ENCODE assay signal across 21 cellular contexts in the genomic region with DNA sequence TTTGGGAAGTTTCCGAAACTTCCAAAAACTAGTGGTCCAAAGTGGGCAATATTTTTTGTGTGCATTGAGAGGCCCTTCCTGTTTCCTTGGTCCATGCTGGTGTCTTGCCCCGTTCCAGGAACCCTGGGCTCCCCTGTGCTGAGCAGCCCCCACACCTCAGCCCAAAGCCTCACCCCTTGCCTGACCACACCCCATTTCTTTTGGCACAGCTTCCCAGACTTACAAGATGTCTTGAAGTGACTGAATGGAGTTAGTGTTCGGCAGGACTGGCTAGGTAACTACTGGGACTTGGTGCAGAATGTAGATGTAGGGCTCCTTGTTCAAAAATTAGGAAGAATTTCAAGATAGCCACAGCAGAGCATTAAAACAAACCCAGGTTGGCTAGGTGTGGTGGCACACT.
DNase-seq lines count a peak whose midpoint lies in the region; ATAC-seq and TF ChIP-seq lines count a peak whose summit lies in the region.
"Had no signal": no experiment of that assay in that cellular context is flagged by ENCODE, and none has a peak within 500 bp of the region (broad histone marks: within the 10 kb centered on the region; RNA-seq: fewer than 3 reads in every experiment).

No MANE protein-coding gene starts in this region.

- H3K27me3 ChIP-seq in GM23248 (replicated peaks; ENCODE audit: insufficient read depth), result no peaks in the 10 kb centered on the region
- H3K27me3 ChIP-seq in brain microvascular endothelial cell (replicated peaks), result no peaks in the 10 kb centered on the region
- no peaks in the 10 kb centered on the region for H3K27me3 ChIP-seq in left lung
- H3K27me3 ChIP-seq: heart right ventricle had no signal

- ATAC-seq in left lung (peak; percentile 29), GM19351 (IDR thresholded peaks at IDR 0.05; ENCODE audit: unreplicated experiment) (no peak)
- ATAC-seq: HCT116, sciatic nerve had no signal

- H3K27ac ChIP-seq in GM23248, result peak overlapping the region; percentile 92
- peak overlapping the region; percentile 92 for H3K27ac ChIP-seq in brain microvascular endothelial cell
- H3K27ac ChIP-seq in left lung, result peak overlapping the region in 1 of 2 donors; percentile 18
- H3K27ac ChIP-seq in skin epidermis, result peak overlapping the region in 13 of 21 experiments; percentile 5 to 84 (median 46)

- peaks cover 37% of the 10 kb centered on the region for H3F3A ChIP-seq in GM23248 (ENCODE audit: insufficient read depth)

- H3K79me2 ChIP-seq in GM23248 (ENCODE audit: insufficient read depth), result peaks cover 79% of the 10 kb centered on the region

- peak overlapping the region; percentile 73 for H3K9ac ChIP-seq in GM23248

- H3K36me3 ChIP-seq in GM23248 (ENCODE audit: low read depth), result no peaks in the 10 kb centered on the region
- no peaks in the 10 kb centered on the region for H3K36me3 ChIP-seq in brain microvascular endothelial cell (replicated peaks)
- H3K36me3 ChIP-seq in left lung, result no peaks in the 10 kb centered on the region

- H3K4me1 ChIP-seq in GM23248 (ENCODE audit: insufficient read depth) (peaks cover 41% of the 10 kb centered on the region), left lung (peaks cover 15 to 56% of the 10 kb centered on the region in 2 donors)

- H3K9me2 ChIP-seq in GM23248 (ENCODE audit: insufficient read depth), result no peaks in the 10 kb centered on the region

- H4K20me1 ChIP-seq in GM23248 (ENCODE audit: insufficient read depth), result no peaks in the 10 kb centered on the region

- 80 to 91% methylated on average over 3 of the region's 3 CpGs for WGBS in GM23248 (ENCODE audit: low coverage in 1 of 2, low lambda C conversion rate in 2 of 2, missing lambda C conversion rate in 2 of 2), 2 experiments

- TF ChIP-seq CTCF in brain microvascular endothelial cell (IDR thresholded peaks at IDR 0.05; ENCODE audit: low read depth, low read length, missing control alignments) (no peak), left lung (IDR thresholded peaks at IDR 0.05) (no peak)

- intact Hi-C loops in left lung (cut with DNase I), result no loop called here

- H3K4me3 ChIP-seq in GM23248 (no peak overlapping the region), brain microvascular endothelial cell (ENCODE audit: low read depth, low read length) (no peak overlapping the region), left lung (no peak overlapping the region), skin epidermis (no peak overlapping the region)
- H3K4me3 ChIP-seq: heart right ventricle had no signal

- DNase-seq in GM23248 (no peak), brain microvascular endothelial cell (no peak), left lung (no peak), iPS-NIHi7 (ENCODE audit: extremely low spot score) (no peak), ACHN (no peak)
- no peak for DNase-seq in activated CD4-positive, alpha-beta T cell treated with anti-CD3 and anti-CD28 coated beads, Interleukin-2, amount 50 U/mL, for 48 hours
- DNase-seq: activated CD4-positive, CD25-positive, alpha-beta regulatory T cell; activated CD8-positive, alpha-beta memory T cell treated with anti-CD3 and anti-CD28 coated beads for 24 hours; activated naive CD8-positive, alpha-beta T cell treated with anti-CD3 and anti-CD28 coated beads, Interleukin-2, amount 10 ng/mL, durations not matched to agents 7 days and 5 days; AML-193; COR-L47; heart right ventricle; kidney; NCI-H1105; NCI-H69; occipital lobe; SHP77 had no signal

- in situ Hi-C loops in GM23248 (cut with MboI) (no loop called here), brain microvascular endothelial cell (cut with HindIII; ENCODE audit: low pct_ligation_motif_present, low sequenced_read_pairs) (no loop called here), ACHN (cut with HindIII; ENCODE audit: low pct_ligation_motif_present, low pct_unique_long_range_greater_than_20kb, low sequenced_read_pairs) (no loop called here)

- H2AFZ ChIP-seq in GM23248, result no peak overlapping the region

- H3K9me3 ChIP-seq in GM23248 (ENCODE audit: low read depth) (no peaks in the 10 kb centered on the region), left lung (no peaks in the 10 kb centered on the region)
- H3K9me3 ChIP-seq: heart right ventricle had no signal

- peak overlapping the region; percentile 51 for H3K4me2 ChIP-seq in GM23248 (ENCODE audit: unreplicated experiment)
